8 cellular contexts compared by ENCODE assay signal in genomic region chr11:72753341-72754148, GRCh38. TPM values are rescaled to one million over a fixed set of nuclear protein-coding genes. Genes with fewer than 3 reads are reported as not detected.
A peak's percentile ranks its signal among the peaks of the same experiment; 100 is the strongest.
DNase-seq lines count a peak whose midpoint lies in the region; ATAC-seq and TF ChIP-seq lines count a peak whose summit lies in the region.

No MANE protein-coding gene starts in this region.

- H3K4me1 ChIP-seq in RWPE2 (ENCODE audit: insufficient read depth, poor library complexity, severe bottlenecking) (peaks cover 2% of the 10 kb centered on the region), skeletal muscle satellite cell (ENCODE audit: control insufficient read depth, insufficient read depth, low read length) (peaks cover 21% of the 10 kb centered on the region), trophoblast cell (ENCODE audit: control insufficient read depth in 1 of 2, insufficient read depth in 2 of 2, low read length in 2 of 2) (peaks cover 16 to 18% of the 10 kb centered on the region in 2 experiments)

- no peak overlapping the region for H2BK120ac ChIP-seq in trophoblast cell (ENCODE audit: insufficient read depth, low read length, poor library complexity)

- H4K91ac ChIP-seq in trophoblast cell (ENCODE audit: low read depth, low read length) = no peak overlapping the region

- no peak overlapping the region for H3K9ac ChIP-seq in skeletal muscle satellite cell (ENCODE audit: low read depth, low read length)
- H3K9ac ChIP-seq in trophoblast cell (ENCODE audit: low read length) = no peak overlapping the region

- no peak overlapping the region for H4K8ac ChIP-seq in trophoblast cell (ENCODE audit: low read depth, low read length)

- intact Hi-C loops in activated CD4-positive, alpha-beta memory T cell treated with anti-CD3 and anti-CD28 coated beads for 36 hours (cut with micrococcal nuclease) = no loop called here

- no peak overlapping the region for H2BK12ac ChIP-seq in trophoblast cell (ENCODE audit: low read length)

- peaks cover 3% of the 10 kb centered on the region for H3K79me2 ChIP-seq in trophoblast cell (ENCODE audit: control insufficient read depth, insufficient read depth, low read length, poor library complexity)

- H3K36me3 ChIP-seq in RWPE2 (ENCODE audit: low read depth) = no peaks in the 10 kb centered on the region
- H3K36me3 ChIP-seq in skeletal muscle satellite cell (ENCODE audit: insufficient read depth, low read length) = no peaks in the 10 kb centered on the region
- peaks cover 31 to 35% of the 10 kb centered on the region in 2 experiments for H3K36me3 ChIP-seq in trophoblast cell (ENCODE audit: control insufficient read depth in 1 of 2, insufficient read depth in 2 of 2, low read length in 2 of 2)

- WGBS in trophoblast cell (ENCODE audit: extremely low coverage, insufficient coverage, insufficient read length) = no CpG with 5 or more reads among the region's 9 CpGs

- H3K9me3 Mint-ChIP-seq in activated CD4-positive, alpha-beta memory T cell treated with anti-CD3 and anti-CD28 coated beads, Interleukin-2, amount 10 ng/mL, durations not matched to agents 7 days and 5 days = no peaks in the 10 kb centered on the region
- H3K9me3 Mint-ChIP-seq in activated CD4-positive, alpha-beta memory T cell treated with anti-CD3 and anti-CD28 coated beads for 36 hours = no peaks in the 10 kb centered on the region

- no peak for DNase-seq in activated CD4-positive, alpha-beta memory T cell treated with anti-CD3 and anti-CD28 coated beads, Interleukin-2, amount 10 ng/mL, durations not matched to agents 7 days and 5 days
- DNase-seq in activated CD4-positive, alpha-beta memory T cell treated with anti-CD3 and anti-CD28 coated beads for 36 hours = no peak
- no peak for DNase-seq in RWPE2 (ENCODE audit: low spot score)
- no peak for DNase-seq in fibroblast of villous mesenchyme (ENCODE audit: low read depth)
- DNase-seq in trophoblast cell = no peak

- peak overlapping the region; percentile 90 for H3K4me2 ChIP-seq in skeletal muscle satellite cell (ENCODE audit: low read length)
- H3K4me2 ChIP-seq in trophoblast cell (ENCODE audit: low read length) = no peak overlapping the region

- H2BK5ac ChIP-seq in trophoblast cell (ENCODE audit: low read depth, low read length, poor library complexity) = no peak overlapping the region

- H3K27me3 ChIP-seq in RWPE2 (ENCODE audit: insufficient read depth, poor library complexity, severe bottlenecking) (no peaks in the 10 kb centered on the region), skeletal muscle satellite cell (ENCODE audit: control insufficient read depth, insufficient read depth, low read length) (no peaks in the 10 kb centered on the region), trophoblast cell (ENCODE audit: insufficient read depth, low read length) (no peaks in the 10 kb centered on the region)

- H3K14ac ChIP-seq in trophoblast cell (ENCODE audit: low read length) = no peak overlapping the region

- H3K4me3 ChIP-seq in RWPE2 (ENCODE audit: severe bottlenecking) (no peak overlapping the region), fibroblast of villous mesenchyme (ENCODE audit: low read depth, low read length) (no peak overlapping the region), skeletal muscle satellite cell (ENCODE audit: low read length) (no peak overlapping the region), trophoblast cell (ENCODE audit: low read depth, low read length) (no peak overlapping the region)

- peaks cover 4% of the 10 kb centered on the region for H3K36me3 Mint-ChIP-seq in activated CD4-positive, alpha-beta memory T cell treated with anti-CD3 and anti-CD28 coated beads, Interleukin-2, amount 10 ng/mL, durations not matched to agents 7 days and 5 days (ENCODE audit: low read depth)
- H3K36me3 Mint-ChIP-seq in activated CD4-positive, alpha-beta memory T cell treated with anti-CD3 and anti-CD28 coated beads for 36 hours = peaks cover 5% of the 10 kb centered on the region

- TF ChIP-seq CTCF in RWPE2 (IDR thresholded peaks at IDR 0.05; ENCODE audit: poor library complexity, severe bottlenecking) = peak; percentile 5
- peak; percentile 20 for TF ChIP-seq CTCF in fibroblast of villous mesenchyme (IDR thresholded peaks at IDR 0.05; ENCODE audit: insufficient read depth, low read depth, low read length)

- no peak for TF ChIP-seq POLR2A in GM18505 (IDR thresholded peaks at IDR 0.05; ENCODE audit: borderline replicate concordance, extremely low read depth, insufficient read depth, insufficient read length)

- no peak overlapping the region for H3K23ac ChIP-seq in trophoblast cell (ENCODE audit: low read length)

- no peak overlapping the region for H2AFZ ChIP-seq in trophoblast cell (ENCODE audit: insufficient read depth, low read length, poor library complexity)

- H4K12ac ChIP-seq in trophoblast cell (ENCODE audit: low read depth, low read length) = no peak overlapping the region

- H3K18ac ChIP-seq in trophoblast cell (ENCODE audit: low read length) = no peak overlapping the region

- peaks cover 9% of the 10 kb centered on the region for H3K79me1 ChIP-seq in trophoblast cell (ENCODE audit: low read length)

- H3K4me1 Mint-ChIP-seq in activated CD4-positive, alpha-beta memory T cell treated with anti-CD3 and anti-CD28 coated beads, Interleukin-2, amount 10 ng/mL, durations not matched to agents 7 days and 5 days = peaks cover 40% of the 10 kb centered on the region
- peaks cover 32% of the 10 kb centered on the region for H3K4me1 Mint-ChIP-seq in activated CD4-positive, alpha-beta memory T cell treated with anti-CD3 and anti-CD28 coated beads for 36 hours (ENCODE audit: low read depth)

- ATAC-seq in RWPE2 (ENCODE audit: low read depth) = no peak
- ATAC-seq in GM18505 (IDR thresholded peaks at IDR 0.05; ENCODE audit: unreplicated experiment) = no peak
- no peak for ATAC-seq in GM19455 (IDR thresholded peaks at IDR 0.05; ENCODE audit: unreplicated experiment)

- H3K27ac Mint-ChIP-seq in activated CD4-positive, alpha-beta memory T cell treated with anti-CD3 and anti-CD28 coated beads, Interleukin-2, amount 10 ng/mL, durations not matched to agents 7 days and 5 days = no peak overlapping the region
- no peak overlapping the region for H3K27ac Mint-ChIP-seq in activated CD4-positive, alpha-beta memory T cell treated with anti-CD3 and anti-CD28 coated beads for 36 hours

- H3K9me3 ChIP-seq in RWPE2 (ENCODE audit: severe bottlenecking) = no peaks in the 10 kb centered on the region
- H3K9me3 ChIP-seq in skeletal muscle satellite cell (replicated peaks; ENCODE audit: low read length) = no peaks in the 10 kb centered on the region
- H3K9me3 ChIP-seq in trophoblast cell (ENCODE audit: insufficient read depth, low read depth, low read length) = peaks cover 6% of the 10 kb centered on the region

- no peak overlapping the region for H2AK5ac ChIP-seq in trophoblast cell (ENCODE audit: low read length)

- POLR2A ChIA-PET in activated CD4-positive, alpha-beta memory T cell treated with anti-CD3 and anti-CD28 coated beads, Interleukin-2, amount 10 ng/mL, durations not matched to agents 7 days and 5 days (lab: Charles Lee) = interaction anchor here (1.0 to 1.4 kb wide), 3 partner anchors 14 to 60 kb away, joined by 3 to 8 read pairs (median 3); no protein-coding TSS in a partner anchor
- POLR2A ChIA-PET in activated CD4-positive, alpha-beta memory T cell treated with anti-CD3 and anti-CD28 coated beads for 36 hours (lab: Charles Lee) = no interaction called here

- H3K4me3 Mint-ChIP-seq in activated CD4-positive, alpha-beta memory T cell treated with anti-CD3 and anti-CD28 coated beads, Interleukin-2, amount 10 ng/mL, durations not matched to agents 7 days and 5 days = peak overlapping the region; percentile 85
- no peak overlapping the region for H3K4me3 Mint-ChIP-seq in activated CD4-positive, alpha-beta memory T cell treated with anti-CD3 and anti-CD28 coated beads for 36 hours

- H3K27me3 Mint-ChIP-seq in activated CD4-positive, alpha-beta memory T cell treated with anti-CD3 and anti-CD28 coated beads, Interleukin-2, amount 10 ng/mL, durations not matched to agents 7 days and 5 days = no peaks in the 10 kb centered on the region
- no peaks in the 10 kb centered on the region for H3K27me3 Mint-ChIP-seq in activated CD4-positive, alpha-beta memory T cell treated with anti-CD3 and anti-CD28 coated beads for 36 hours

- CTCF ChIA-PET in activated CD4-positive, alpha-beta memory T cell treated with anti-CD3 and anti-CD28 coated beads, Interleukin-2, amount 10 ng/mL, durations not matched to agents 7 days and 5 days (lab: Charles Lee) = interaction anchor here (1.5 kb wide), 1 partner anchor 40 kb away, joined by 5 read pairs; no protein-coding TSS in a partner anchor
- CTCF ChIA-PET in activated CD4-positive, alpha-beta memory T cell treated with anti-CD3 and anti-CD28 coated beads for 36 hours (lab: Charles Lee) = interaction anchor here (1.0 to 1.7 kb wide), 3 partner anchors 8 to 57 kb away, joined by 3 to 9 read pairs (median 4); partner anchors contain the start of gene STARD10

- no peak overlapping the region for H3K4ac ChIP-seq in trophoblast cell (ENCODE audit: low read depth, low read length)

- H3K27ac ChIP-seq in RWPE2 (ENCODE audit: poor library complexity, severe bottlenecking) = peak overlapping the region; percentile 74
- no peak overlapping the region for H3K27ac ChIP-seq in trophoblast cell (ENCODE audit: low read depth, low read length)

RNA-seq across cellular contexts. Expression of gene ARAP1, which starts 1.3 kb away (rescaled TPM):
- 100 to 1,000 TPM; 108 to 109 TPM for total RNA-seq in activated CD4-positive, alpha-beta memory T cell treated with anti-CD3 and anti-CD28 coated beads, Interleukin-2, amount 10 ng/mL, durations not matched to agents 7 days and 5 days
- 10 to 100 TPM; 77.4 to 79.6 TPM for total RNA-seq in activated CD4-positive, alpha-beta memory T cell treated with anti-CD3 and anti-CD28 coated beads for 36 hours
- 73.0 and 77.0 TPM in 2 replicates for total RNA-seq in fibroblast of villous mesenchyme
- 51.1 and 60.3 TPM in 2 replicates for total RNA-seq in skeletal muscle satellite cell (2012; rRNA removed)
- 11.8 and 12.4 TPM in 2 replicates for polyA plus RNA-seq in trophoblast cell (2013)

RNA-seq across cellular contexts. Expression of gene STARD10, which starts 40.3 kb away (rescaled TPM):
- total RNA-seq in activated CD4-positive, alpha-beta memory T cell treated with anti-CD3 and anti-CD28 coated beads, Interleukin-2, amount 10 ng/mL, durations not matched to agents 7 days and 5 days = 10 to 100 TPM; 11.3 to 11.6 TPM
- total RNA-seq in activated CD4-positive, alpha-beta memory T cell treated with anti-CD3 and anti-CD28 coated beads for 36 hours = 10 to 100 TPM; 14.8 to 16.8 TPM
- total RNA-seq in fibroblast of villous mesenchyme = 22.5 and 34.5 TPM in 2 replicates
- total RNA-seq in skeletal muscle satellite cell (2012; rRNA removed) = 4.4 and 4.8 TPM in 2 replicates
- 143 and 154 TPM in 2 replicates for polyA plus RNA-seq in trophoblast cell (2013)
